In genomic region chr1:36100376-36100775, GRCh38 we compare ENCODE assay signal across 1 cellular context.
TF ChIP-seq lines count a peak whose summit lies in the region.

No MANE protein-coding gene starts in this region.

TF ChIP-seq in HepG2, 621 proteins besides CTCF, POLR2A, EP300 and RAD21:
- no peak for TF ChIP-seq KMT2B (CRISPR knock-in tag; IDR thresholded peaks at IDR 0.05)
- 0 out of 2 replicates have a peak, but pooled peaks have one; percentile 6 for TF ChIP-seq NFKB2 (CRISPR knock-in tag; IDR thresholded peaks at IDR 0.05; ENCODE audit: borderline replicate concordance)
- no peak for TF ChIP-seq ZC3H4 (CRISPR knock-in tag; IDR thresholded peaks at IDR 0.05; ENCODE audit: borderline replicate concordance)
- TF ChIP-seq DMAP1 (CRISPR knock-in tag; IDR thresholded peaks at IDR 0.05) = no peak
- no peak for TF ChIP-seq SALL1 (CRISPR knock-in tag; IDR thresholded peaks at IDR 0.05)
- TF ChIP-seq ZBTB4 (CRISPR knock-in tag; IDR thresholded peaks at IDR 0.05; ENCODE audit: borderline replicate concordance) = no peak
